ENCODE assay signal across 9 cellular contexts in the genomic region with DNA sequence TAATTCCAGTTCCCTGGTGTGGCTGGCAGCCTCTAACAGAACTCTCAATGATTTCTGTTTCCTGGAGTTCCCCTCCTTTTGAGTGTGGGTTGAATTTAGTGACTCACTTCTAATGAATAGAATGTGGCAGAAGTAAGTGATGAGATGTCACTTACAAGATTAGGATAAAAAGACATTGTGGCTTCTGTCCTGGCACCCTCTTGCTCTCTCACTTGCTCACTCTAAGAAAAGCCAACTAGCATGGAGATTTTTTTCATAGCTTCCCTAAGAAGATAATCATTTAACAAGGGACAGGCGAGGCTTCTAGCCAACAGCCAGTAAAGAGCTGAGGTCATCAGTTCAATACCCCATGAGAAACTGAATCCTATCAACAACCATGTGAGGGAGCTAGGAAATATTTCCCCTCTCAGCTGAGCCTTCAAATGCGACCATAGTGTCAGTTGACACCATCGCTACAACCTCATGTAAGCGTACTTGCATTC.
DNase-seq lines count a peak whose midpoint lies in the region; ATAC-seq and TF ChIP-seq lines count a peak whose summit lies in the region.
"Had no signal": no experiment of that assay in that cellular context is flagged by ENCODE, and none has a peak within 500 bp of the region (broad histone marks: within the 10 kb centered on the region; RNA-seq: fewer than 3 reads in every experiment).

No MANE protein-coding gene starts in this region.

- peaks cover 11% of the 10 kb centered on the region for H3K9me3 Mint-ChIP-seq in Calu3 (ENCODE audit: low read depth, unreplicated experiment)

- H3K4me1 Mint-ChIP-seq in Calu3 (ENCODE audit: low read depth, unreplicated experiment) = peaks cover 36% of the 10 kb centered on the region

- peak overlapping the region; percentile 82 for H3K27ac Mint-ChIP-seq in Calu3 (ENCODE audit: unreplicated experiment)

- peak; percentile 59 for DNase-seq in Calu3
- peak; percentile 21 for DNase-seq in NCI-H69 (lab: John Stamatoyannopoulos, UW)
- peak; percentile 93 for DNase-seq in fibroblast of the aortic adventitia (ENCODE audit: low read depth)
- DNase-seq in dorsolateral prefrontal cortex = no peak
- no peak for DNase-seq in stimulated activated naive CD4-positive, alpha-beta T cell treated with Interleukin-2 at 50 U/mL for 16 hours (lab: John Stamatoyannopoulos, UW)
- DNase-seq in iPS-NIHi11 (ENCODE audit: low spot score) = no peak
- no peak for DNase-seq in DMS114 treated with DMSO at 0.1 percent for 48 hours (lab: John Stamatoyannopoulos, UW; ENCODE audit: unreplicated experiment)
- DNase-seq: heart left ventricle had no signal

- H3K27me3 Mint-ChIP-seq in Calu3 (ENCODE audit: unreplicated experiment) = no peaks in the 10 kb centered on the region

- peaks cover 12% of the 10 kb centered on the region for H3K36me3 Mint-ChIP-seq in Calu3 (ENCODE audit: insufficient read depth, unreplicated experiment)

- ATAC-seq in GM19452 (IDR thresholded peaks at IDR 0.05; ENCODE audit: unreplicated experiment) = peak; percentile 23

- no peaks in the 10 kb centered on the region for H3K27me3 ChIP-seq in dorsolateral prefrontal cortex
- H3K27me3 ChIP-seq: heart left ventricle had no signal

- no TSS peak for BruUV-seq in Calu3 (replicated peaks; lab: Mats Ljungman, UMichigan)

- H3K27ac ChIP-seq in dorsolateral prefrontal cortex = no peak overlapping the region

- peak overlapping the region; percentile 50 for H3K4me3 Mint-ChIP-seq in Calu3 (ENCODE audit: low read depth, unreplicated experiment)

- TF ChIP-seq CTCF in Calu3 (IDR thresholded peaks at IDR 0.05; ENCODE audit: unreplicated experiment) = no peak
- no peak for TF ChIP-seq CTCF in fibroblast of the aortic adventitia (IDR thresholded peaks at IDR 0.05; ENCODE audit: insufficient read depth, low read length)
- TF ChIP-seq CTCF in dorsolateral prefrontal cortex (IDR thresholded peaks at IDR 0.05 in 54 of 56, conservative IDR thresholded peaks at IDR 0.05 in 2 of 56; ENCODE audit: low read depth in 1 of 56, partially characterized antibody in 56 of 56) = no peak

- no peak overlapping the region for H3K4me3 ChIP-seq in fibroblast of the aortic adventitia (ENCODE audit: low read depth, low read length)
- H3K4me3 ChIP-seq in dorsolateral prefrontal cortex = no peak overlapping the region
- H3K4me3 ChIP-seq: heart left ventricle had no signal

- intact Hi-C loops in Calu3 (cut with micrococcal nuclease; ENCODE audit: unreplicated experiment) = loop anchor here (2.0 kb wide), 2 partner anchors 52 to 280 kb away; no protein-coding TSS in a partner anchor
- intact Hi-C loops in dorsolateral prefrontal cortex (cut with DNase I) = no loop called here

- CTCF ChIA-PET in Calu3 (lab: Charles Lee) = interaction anchor here (0.8 to 2.0 kb wide), 4 partner anchors 10 to 95 kb away, joined by 3 to 7 read pairs (median 5); no protein-coding TSS in a partner anchor

Comparison
In these comparisons a context has a peak if more than half of its experiments do, and no peak if none do; other contexts are left out.
1. DNase-seq: peak in Calu3 (single experiment), NCI-H69 (single experiment) and fibroblast of the aortic adventitia (single experiment); none in dorsolateral prefrontal cortex (0 of 10), stimulated activated naive CD4-positive, alpha-beta T cell treated with Interleukin-2 at 50 U/mL for 16 hours (single experiment), iPS-NIHi11 (single experiment) and DMS114 treated with DMSO at 0.1 percent for 48 hours (single experiment).